Comparison of ENCODE assay signal across 1 cellular context in genomic region chr10:5283305-5284158, GRCh38.
TF ChIP-seq lines count a peak whose summit lies in the region.

No MANE protein-coding gene starts in this region.

TF ChIP-seq in A549, 52 proteins besides CTCF, POLR2A, EP300 and RAD21 (continued from another document):
- TF ChIP-seq PBX3 (IDR thresholded peaks at IDR 0.05) (no peak), MAZ (IDR thresholded peaks at IDR 0.05; ENCODE audit: borderline replicate concordance, low read depth, low read length) (no peak), ATOH8 (CRISPR knock-in tag; IDR thresholded peaks at IDR 0.05; ENCODE audit: low read depth) (no peak; the same call in 1 of the 2 replicates), CHD4 (IDR thresholded peaks at IDR 0.05; ENCODE audit: borderline replicate concordance) (no peak), ZC3H11A (IDR thresholded peaks at IDR 0.05) (no peak), JUN (IDR thresholded peaks at IDR 0.05) (peak in 1 of 2 experiments; percentile 68; a peak in 3 of 5 replicates), HMGXB4 (CRISPR knock-in tag; IDR thresholded peaks at IDR 0.05; ENCODE audit: borderline replicate concordance) (no peak), GATA3 (IDR thresholded peaks at IDR 0.05; ENCODE audit: borderline replicate concordance) (no peak), HOXA7 (CRISPR knock-in tag; IDR thresholded peaks at IDR 0.05) (no peak), BHLHE40 (IDR thresholded peaks at IDR 0.05; ENCODE audit: low read depth, low read length) (no peak), NR3C1 (IDR thresholded peaks at IDR 0.05) (no peak), HOXB13 (CRISPR knock-in tag; IDR thresholded peaks at IDR 0.05; ENCODE audit: low read depth) (no peak; the same call in 1 of the 2 replicates), NPAS2 (CRISPR knock-in tag; IDR thresholded peaks at IDR 0.05; ENCODE audit: borderline replicate concordance) (no peak), ZNF302 (CRISPR knock-in tag; IDR thresholded peaks at IDR 0.05) (no peak), FOXS1 (CRISPR knock-in tag; IDR thresholded peaks at IDR 0.05) (no peak), SREBF2 (IDR thresholded peaks at IDR 0.05) (no peak), TP53 (CRISPR knock-in tag; IDR thresholded peaks at IDR 0.05) (no peak), PHF8 (IDR thresholded peaks at IDR 0.05; ENCODE audit: borderline replicate concordance, low read depth) (no peak)
TF ChIP-seq in A549: peak in this region for 10.
